ENCODE assay signal across 23 cellular contexts in genomic region chr1:202613571-202613970, GRCh38.
"Had no signal": no experiment of that assay in that cellular context is flagged by ENCODE, and none has a peak within 500 bp of the region (broad histone marks: within the 10 kb centered on the region; RNA-seq: fewer than 3 reads in every experiment).

No MANE protein-coding gene starts in this region.

- H3K9ac ChIP-seq: SK-N-SH had no signal

- H3K36me3 ChIP-seq: adrenal gland, Peyer's patch, SJSA1 had no signal

- H3K4me2 ChIP-seq: SK-N-SH had no signal

- H3K27ac ChIP-seq: adrenal gland, Peyer's patch had no signal

- ATAC-seq: activated T-cell treated with anti-CD3 and anti-CD28 coated beads, Interleukin-2, amount 50 U/mL, for 4 hours had no signal

- DNase-seq: activated CD4-positive, alpha-beta memory T cell treated with anti-CD3 and anti-CD28 coated beads for 36 hours; activated CD4-positive, alpha-beta T cell treated with anti-CD3 and anti-CD28 coated beads for 4 hours; activated CD4-positive, alpha-beta T cell treated with anti-CD3 and anti-CD28 coated beads, Interleukin-2, amount 50 U/mL, for 1 hour; activated CD8-positive, alpha-beta memory T cell treated with anti-CD3 and anti-CD28 coated beads, Interleukin-2, amount 50 U/mL, for 4 hours; activated naive CD4-positive, alpha-beta T cell; activated naive CD4-positive, alpha-beta T cell treated with anti-CD3 and anti-CD28 coated beads, Interleukin-2, amount 50 U/mL, for 16 hours; activated T-cell treated with anti-CD3 and anti-CD28 coated beads for 4 hours; activated T-cell treated with anti-CD3 and anti-CD28 coated beads, Interleukin-2, amount 50 U/mL, for 4 hours; adrenal gland; central memory CD4-positive, alpha-beta T cell; NCI-H1105; NCI-H1417 treated with DMSO at 0.1 percent for 48 hours; NCI-H2171; NCI-H510A; NCI-H526; NCI-H748 treated with DMSO at 0.1 percent for 48 hours; NK-92 treated with Interleukin-12 subunit alpha and Interleukin-12 subunit beta, amount 100 ng/mL, for 24 hours; PC-3; RPMI8226; SHP77 treated with DMSO at 0.1 percent for 48 hours; SK-N-SH had no signal

- H3K27me3 ChIP-seq: adrenal gland, Peyer's patch, SJSA1 had no signal

- H3K9me3 ChIP-seq: adrenal gland, Peyer's patch, SJSA1, SK-N-SH had no signal

- H3K4me3 ChIP-seq: adrenal gland, Peyer's patch, SJSA1 had no signal
